1 cellular context compared by ENCODE assay signal in genomic region chr10:27504007-27504890, GRCh38.
TF ChIP-seq lines count a peak whose summit lies in the region.

Gene RAB18 (plus strand): TSS chr10:27504304. CDS start chr10:27504370, 66 bp downstream.

TF ChIP-seq in HepG2, 621 proteins besides CTCF, POLR2A, EP300 and RAD21 (continued from another document and continues in another):
- TF ChIP-seq ZBTB4 (CRISPR knock-in tag; IDR thresholded peaks at IDR 0.05; ENCODE audit: borderline replicate concordance) (no peak), SNAI1 (CRISPR knock-in tag; IDR thresholded peaks at IDR 0.05; ENCODE audit: borderline replicate concordance) (no peak; the same call in 1 of the 2 replicates), ZSCAN12 (CRISPR knock-in tag; IDR thresholded peaks at IDR 0.05) (0 out of 2 replicates have a peak, but pooled peaks have one; percentile 69), ZFP36L2 (CRISPR knock-in tag; IDR thresholded peaks at IDR 0.05) (no peak), ARNT (IDR thresholded peaks at IDR 0.05) (no peak), ATF3 (CRISPR knock-in tag; IDR thresholded peaks at IDR 0.05) (no peak), SALL1 (CRISPR knock-in tag; IDR thresholded peaks at IDR 0.05) (peak; percentile 90), KDM3A (CRISPR knock-in tag; IDR thresholded peaks at IDR 0.05; ENCODE audit: low read depth) (peak; percentile 54; the same call in 1 of the 2 replicates), NCOR1 (IDR thresholded peaks at IDR 0.05; ENCODE audit: borderline replicate concordance, low read length) (no peak), RFXAP (CRISPR knock-in tag; IDR thresholded peaks at IDR 0.05; ENCODE audit: borderline replicate concordance) (peak; percentile 86; the same call in 1 of the 2 replicates), SUZ12 (IDR thresholded peaks at IDR 0.05; ENCODE audit: low read depth, low read length) (peak; percentile 18; the same call in 1 of the 2 replicates), CREM (IDR thresholded peaks at IDR 0.05) (peak; percentile 73), CREM (CRISPR knock-in tag; IDR thresholded peaks at IDR 0.05) (no peak), ZNF800 (CRISPR knock-in tag; IDR thresholded peaks at IDR 0.05) (peak; percentile 54; the same call in 1 of the 2 replicates), CCAR2 (optimal IDR thresholded peaks at IDR 0.05; ENCODE audit: low read depth, low read length) (no peak), ZNF792 (CRISPR knock-in tag; IDR thresholded peaks at IDR 0.05) (peak; percentile 79; the same call in 1 of the 2 replicates), ISX (CRISPR knock-in tag; conservative IDR thresholded peaks at IDR 0.05) (0 out of 2 replicates have a peak, but pooled peaks have one; percentile 61), ZFYVE20 (CRISPR knock-in tag; IDR thresholded peaks at IDR 0.05; ENCODE audit: borderline replicate concordance, low read depth) (no peak), ZNF746 (CRISPR knock-in tag; IDR thresholded peaks at IDR 0.05) (peak; percentile 77; the same call in 1 of the 2 replicates), CHD4 (IDR thresholded peaks at IDR 0.05; ENCODE audit: borderline replicate concordance, low read length) (no peak), MYNN (CRISPR knock-in tag; IDR thresholded peaks at IDR 0.05; ENCODE audit: low read depth) (no peak), KMT2B (CRISPR knock-in tag; IDR thresholded peaks at IDR 0.05) (peak; percentile 88), TFAP4 (IDR thresholded peaks at IDR 0.05; ENCODE audit: borderline replicate concordance, low read depth) (peak; percentile 90), ZNF547 (CRISPR knock-in tag; IDR thresholded peaks at IDR 0.05) (peak; percentile 52; the same call in 1 of the 2 replicates), ZBTB2 (CRISPR knock-in tag; IDR thresholded peaks at IDR 0.05; ENCODE audit: low read depth) (0 out of 2 replicates have a peak, but pooled peaks have one; percentile 3), MED8 (CRISPR knock-in tag; IDR thresholded peaks at IDR 0.05; ENCODE audit: insufficient replicate concordance) (no peak), ZNF280B (CRISPR knock-in tag; IDR thresholded peaks at IDR 0.05; ENCODE audit: borderline replicate concordance) (no peak), ZSCAN25 (CRISPR knock-in tag; IDR thresholded peaks at IDR 0.05) (peak; percentile 81; the same call in 1 of the 2 replicates), AKNA (CRISPR knock-in tag; IDR thresholded peaks at IDR 0.05; ENCODE audit: borderline replicate concordance) (no peak), SMAD9 (CRISPR knock-in tag; IDR thresholded peaks at IDR 0.05) (0 out of 2 replicates have a peak, but pooled peaks have one; percentile 72), PHF21A (CRISPR knock-in tag; IDR thresholded peaks at IDR 0.05) (peak; percentile 72; the same call in 1 of the 2 replicates), FOXA1 (IDR thresholded peaks at IDR 0.05) (no peak), FOXA1 (CRISPR knock-in tag; IDR thresholded peaks at IDR 0.05) (no peak), PPARG (CRISPR knock-in tag; conservative IDR thresholded peaks at IDR 0.05) (peak; percentile 72), ZBTB38 (CRISPR knock-in tag; IDR thresholded peaks at IDR 0.05) (peak; percentile 80; the same call in 1 of the 2 replicates), ETV5 (CRISPR knock-in tag; IDR thresholded peaks at IDR 0.05; ENCODE audit: borderline replicate concordance) (peak; percentile 85; the same call in 1 of the 2 replicates), CBX1 (IDR thresholded peaks at IDR 0.05; ENCODE audit: low read depth) (no peak), ZBTB44 (CRISPR knock-in tag; IDR thresholded peaks at IDR 0.05) (no peak; the same call in 1 of the 2 replicates), ZFP36L1 (CRISPR knock-in tag; IDR thresholded peaks at IDR 0.05) (no peak; the same call in 1 of the 2 replicates), YEATS2 (CRISPR knock-in tag; IDR thresholded peaks at IDR 0.05; ENCODE audit: borderline replicate concordance) (peak; percentile 94), HNRNPH1 (optimal IDR thresholded peaks at IDR 0.05; ENCODE audit: low read depth, low read length) (no peak), ZNF292 (CRISPR knock-in tag; IDR thresholded peaks at IDR 0.05; ENCODE audit: borderline replicate concordance, low read depth) (0 out of 2 replicates have a peak, but pooled peaks have one; percentile 47), ZFP82 (CRISPR knock-in tag; IDR thresholded peaks at IDR 0.05; ENCODE audit: borderline replicate concordance) (peak; percentile 82; the same call in 1 of the 2 replicates), MXI1 (IDR thresholded peaks at IDR 0.05; ENCODE audit: borderline replicate concordance, low read depth, low read length) (peak; percentile 53; the same call in 1 of the 3 replicates), BHLHE40 (IDR thresholded peaks at IDR 0.05; ENCODE audit: low read length) (0 out of 2 replicates have a peak, but pooled peaks have one; percentile 39), KLF12 (CRISPR knock-in tag; IDR thresholded peaks at IDR 0.05; ENCODE audit: borderline replicate concordance) (0 out of 2 replicates have a peak, but pooled peaks have one; percentile 63), ERF (CRISPR knock-in tag; IDR thresholded peaks at IDR 0.05) (no peak), SYNCRIP (IDR thresholded peaks at IDR 0.05; ENCODE audit: insufficient read depth, low read depth, low read length) (no peak)
